Comparison of ENCODE assay signal across 18 cellular contexts in the genomic region with DNA sequence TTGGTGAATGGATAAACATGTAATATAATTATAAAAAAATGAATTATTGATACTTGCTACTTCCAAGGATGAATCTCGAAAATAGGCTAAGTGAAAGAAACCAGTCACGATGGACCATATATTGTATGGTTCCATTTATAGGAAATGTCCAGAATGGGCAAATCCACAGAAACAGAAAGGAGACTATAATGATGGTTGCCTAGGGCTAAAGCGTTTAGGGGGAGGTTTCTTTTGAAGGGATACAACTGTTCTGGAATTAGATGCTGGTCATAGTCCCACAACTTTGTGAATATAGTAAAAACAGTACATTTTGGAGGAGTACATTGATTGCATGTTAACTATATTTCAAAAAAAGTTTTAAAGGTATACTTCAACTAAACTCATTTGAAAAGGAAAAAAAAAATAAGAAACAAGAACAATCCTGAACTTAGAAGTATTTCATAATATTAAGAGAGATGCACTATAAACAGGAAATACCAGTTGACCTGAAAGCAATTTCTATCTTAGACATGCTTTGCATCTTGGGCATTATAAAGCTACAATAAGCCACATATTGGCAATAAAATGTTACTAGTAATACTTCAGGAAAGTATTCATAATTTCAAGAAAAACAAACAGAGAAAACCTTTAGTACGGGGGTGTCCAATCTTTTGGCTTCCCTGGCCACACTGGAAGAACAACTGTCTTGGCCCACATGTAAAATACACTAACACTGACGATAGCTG.
"Had no signal": no experiment of that assay in that cellular context is flagged by ENCODE, and none has a peak within 500 bp of the region (broad histone marks: within the 10 kb centered on the region; RNA-seq: fewer than 3 reads in every experiment).

No MANE protein-coding gene starts in this region.

- H3K4me1 ChIP-seq: breast epithelium, left lung, tibial nerve, uterus had no signal

- H3K36me3 ChIP-seq: uterus had no signal

- ATAC-seq: activated CD8-positive, alpha-beta T cell treated with anti-CD3 and anti-CD28 coated beads, Interleukin-2, amount 10 ng/mL, durations not matched to agents 7 days and 5 days; left lung; naive thymus-derived CD8-positive, alpha-beta T cell; stimulated activated memory B cell treated with anti-CD40 and anti-IgM and Interleukin-4, amounts not matched to agents 10 μg/mL and 1 μg/mL and 100 μg/mL, for 72 hours had no signal

- DNase-seq: activated CD4-positive, alpha-beta T cell treated with anti-CD3 and anti-CD28 coated beads, Interleukin-2, amount 10 ng/mL, durations not matched to agents 24 days and 14 days; activated CD4-positive, CD25-positive, alpha-beta regulatory T cell; activated CD8-positive, alpha-beta memory T cell treated with anti-CD3 and anti-CD28 coated beads, Interleukin-2, amount 50 U/mL, for 4 hours; activated CD8-positive, alpha-beta T cell treated with anti-CD3 and anti-CD28 coated beads, Interleukin-2, amount 10 ng/mL, durations not matched to agents 7 days and 5 days; activated naive CD4-positive, alpha-beta T cell; activated naive CD8-positive, alpha-beta T cell treated with anti-CD3 and anti-CD28 coated beads, Interleukin-2, amount 10 ng/mL, durations not matched to agents 7 days and 5 days; aorta; endodermal cell; erythroblast; hippocampal formation; kidney; left lung; naive thymus-derived CD8-positive, alpha-beta T cell; retina; uterus had no signal

- H3K27ac Mint-ChIP-seq: activated CD4-positive, alpha-beta T cell treated with anti-CD3 and anti-CD28 coated beads, Interleukin-2, amount 10 ng/mL, durations not matched to agents 24 days and 14 days; activated CD8-positive, alpha-beta T cell treated with anti-CD3 and anti-CD28 coated beads, Interleukin-2, amount 10 ng/mL, durations not matched to agents 7 days and 5 days; activated naive CD8-positive, alpha-beta T cell treated with anti-CD3 and anti-CD28 coated beads, Interleukin-2, amount 10 ng/mL, durations not matched to agents 7 days and 5 days; endodermal cell; stimulated activated memory B cell treated with anti-CD40 and anti-IgM and Interleukin-4, amounts not matched to agents 10 μg/mL and 1 μg/mL and 100 μg/mL, for 72 hours had no signal

- H3K9me3 ChIP-seq: breast epithelium, left lung, tibial nerve, uterus had no signal

- H3K9me3 Mint-ChIP-seq: activated naive CD8-positive, alpha-beta T cell treated with anti-CD3 and anti-CD28 coated beads, Interleukin-2, amount 10 ng/mL, durations not matched to agents 7 days and 5 days; endodermal cell; naive thymus-derived CD8-positive, alpha-beta T cell; stimulated activated memory B cell treated with anti-CD40 and anti-IgM and Interleukin-4, amounts not matched to agents 10 μg/mL and 1 μg/mL and 100 μg/mL, for 72 hours had no signal

- H3K27ac ChIP-seq: breast epithelium, left lung, tibial nerve, uterus had no signal

- H3K27me3 ChIP-seq: breast epithelium, left lung, tibial nerve, uterus had no signal

- H3K4me3 ChIP-seq: breast epithelium, left lung, tibial nerve, uterus had no signal

- H3K4me3 Mint-ChIP-seq: activated CD4-positive, alpha-beta T cell treated with anti-CD3 and anti-CD28 coated beads, Interleukin-2, amount 10 ng/mL, durations not matched to agents 24 days and 14 days; activated CD8-positive, alpha-beta T cell treated with anti-CD3 and anti-CD28 coated beads, Interleukin-2, amount 10 ng/mL, durations not matched to agents 7 days and 5 days; activated naive CD8-positive, alpha-beta T cell treated with anti-CD3 and anti-CD28 coated beads, Interleukin-2, amount 10 ng/mL, durations not matched to agents 7 days and 5 days; endodermal cell; naive thymus-derived CD8-positive, alpha-beta T cell; stimulated activated memory B cell treated with anti-CD40 and anti-IgM and Interleukin-4, amounts not matched to agents 10 μg/mL and 1 μg/mL and 100 μg/mL, for 72 hours had no signal

- H3K27me3 Mint-ChIP-seq: activated CD4-positive, alpha-beta T cell treated with anti-CD3 and anti-CD28 coated beads, Interleukin-2, amount 10 ng/mL, durations not matched to agents 24 days and 14 days; activated naive CD8-positive, alpha-beta T cell treated with anti-CD3 and anti-CD28 coated beads, Interleukin-2, amount 10 ng/mL, durations not matched to agents 7 days and 5 days; naive thymus-derived CD8-positive, alpha-beta T cell; stimulated activated memory B cell treated with anti-CD40 and anti-IgM and Interleukin-4, amounts not matched to agents 10 μg/mL and 1 μg/mL and 100 μg/mL, for 72 hours had no signal
